Comparison of ENCODE assay signal across 19 cellular contexts in genomic region chr2:88216641-88217040, GRCh38. TPM values are rescaled to one million over a fixed set of nuclear protein-coding genes. Genes with fewer than 3 reads are reported as not detected.
A peak's percentile ranks its signal among the peaks of the same experiment; 100 is the strongest.
DNase-seq lines count a peak whose midpoint lies in the region; ATAC-seq, FAIRE-seq and TF ChIP-seq lines count a peak whose summit lies in the region.
"Had no signal": no experiment of that assay in that cellular context is flagged by ENCODE, and none has a peak within 500 bp of the region (broad histone marks: within the 10 kb centered on the region; RNA-seq: fewer than 3 reads in every experiment).

No MANE protein-coding gene starts in this region.

- no peak overlapping the region for H3T11ph ChIP-seq in H9 (ENCODE audit: low read length)

- no peaks in the 10 kb centered on the region for H4K20me1 ChIP-seq in H9 (ENCODE audit: control insufficient read depth, insufficient read depth, insufficient read length)
- H4K20me1 ChIP-seq in H1 (replicated peaks in 1 of 2; ENCODE audit: control insufficient read depth in 1 of 2, insufficient read depth in 2 of 2, low read length in 2 of 2): no peaks in the 10 kb centered on the region
- no peaks in the 10 kb centered on the region for H4K20me1 ChIP-seq in neural progenitor cell (ENCODE audit: low read depth)

- no peaks in the 10 kb centered on the region for H3K36me3 ChIP-seq in H1 (ENCODE audit: control insufficient read depth in 2 of 4, insufficient read depth in 4 of 4, low read length in 3 of 4)
- no peaks in the 10 kb centered on the region for H3K36me3 ChIP-seq in neural progenitor cell
- H3K36me3 ChIP-seq: HAP-1 had no signal

- H2BK15ac ChIP-seq in H9 (ENCODE audit: low read depth, low read length) (no peak overlapping the region), H1 (ENCODE audit: low read length) (no peak overlapping the region)

- peak; percentile 23 for DNase-seq in H9
- no peak for DNase-seq in H1 (ENCODE audit: low read depth in 1 of 2, low spot score in 2 of 2)
- peak; percentile 40 for DNase-seq in neural progenitor cell (ENCODE audit: low spot score)
- no peak for DNase-seq in activated CD4-positive, alpha-beta T cell treated with anti-CD3 and anti-CD28 coated beads, Interleukin-2, amount 50 U/mL, for 4 hours
- DNase-seq in activated CD8-positive, alpha-beta T cell treated with anti-CD3 and anti-CD28 coated beads, Interleukin-2, amount 10 ng/mL, durations not matched to agents 7 days and 5 days: no peak
- DNase-seq: C1 segment of cervical spinal cord; Caco-2; CD4-positive, alpha-beta memory T cell; DMS 273 treated with DMSO at 0.1 percent for 48 hours; DMS79; EL; GDM1; HFFc6 had no signal

- peaks cover 2% of the 10 kb centered on the region for H3K27me3 ChIP-seq in H9 (ENCODE audit: insufficient read depth, low read length)
- peaks cover 0 to 3% (median 0%) of the 10 kb centered on the region in 4 experiments; a peak in 1 of 7 replicates for H3K27me3 ChIP-seq in H1 (replicated peaks in 1 of 4; ENCODE audit: control insufficient read depth in 3 of 4, extremely low read depth in 1 of 4, insufficient read depth in 3 of 4, low read length in 3 of 4)
- peaks cover 4% of the 10 kb centered on the region for H3K27me3 ChIP-seq in neural progenitor cell

- peak overlapping the region in 1 of 3 experiments; percentile 78; a peak in 1 of 7 replicates for H3K27ac Mint-ChIP-seq in H9
- no peak overlapping the region for H3K27ac Mint-ChIP-seq in neural progenitor cell
- H3K27ac Mint-ChIP-seq in activated CD8-positive, alpha-beta T cell treated with anti-CD3 and anti-CD28 coated beads, Interleukin-2, amount 10 ng/mL, durations not matched to agents 7 days and 5 days: no peak overlapping the region
- H3K27ac Mint-ChIP-seq: CD4-positive, alpha-beta memory T cell; HFFc6 had no signal

- no peak overlapping the region for H3K4me2 ChIP-seq in H9 (ENCODE audit: insufficient read depth, insufficient read length, low read length)
- no peak overlapping the region for H3K4me2 ChIP-seq in H1 (ENCODE audit: insufficient read depth in 1 of 2, low read depth in 2 of 2, low read length in 2 of 2)
- no peak overlapping the region for H3K4me2 ChIP-seq in neural progenitor cell

- H2BK5ac ChIP-seq in H9 (ENCODE audit: insufficient read length, low read length) (no peak overlapping the region), H1 (ENCODE audit: low read depth, low read length) (no peak overlapping the region)

- H3K9me3 ChIP-seq in H9 (ENCODE audit: control insufficient read depth, low read depth, low read length) (no peaks in the 10 kb centered on the region), H1 (ENCODE audit: insufficient read depth in 2 of 2, low read depth in 1 of 2, low read length in 1 of 2) (no peaks in the 10 kb centered on the region), neural progenitor cell (ENCODE audit: low read depth) (no peaks in the 10 kb centered on the region)
- H3K9me3 ChIP-seq: Caco-2, HAP-1 had no signal

- H3K56ac ChIP-seq in H9 (ENCODE audit: insufficient read length, low read depth, low read length): no peak overlapping the region
- H3K56ac ChIP-seq in H1 (replicated peaks; ENCODE audit: insufficient read length, low read depth, low read length): no peak overlapping the region

- no peaks in the 10 kb centered on the region for H3K79me2 ChIP-seq in H9 (ENCODE audit: insufficient read depth, low read length)
- no peaks in the 10 kb centered on the region for H3K79me2 ChIP-seq in H1 (ENCODE audit: control insufficient read depth in 1 of 2, insufficient read depth in 2 of 2, low read length in 2 of 2)
- no peaks in the 10 kb centered on the region for H3K79me2 ChIP-seq in neural progenitor cell (ENCODE audit: low read depth)

- POLR2A ChIA-PET in H1 (lab: Charles Lee; ENCODE audit: partially characterized antibody): no interaction called here
- POLR2A ChIA-PET in activated CD8-positive, alpha-beta T cell treated with anti-CD3 and anti-CD28 coated beads, Interleukin-2, amount 10 ng/mL, durations not matched to agents 7 days and 5 days (lab: Charles Lee): no interaction called here

- H4K91ac ChIP-seq in H9 (ENCODE audit: insufficient read length, low read depth, low read length) (no peak overlapping the region), H1 (replicated peaks; ENCODE audit: insufficient read length, low read length) (no peak overlapping the region)

- no peak overlapping the region for H3K18ac ChIP-seq in H9 (ENCODE audit: insufficient read length, low read depth, low read length)
- H3K18ac ChIP-seq in H1 (ENCODE audit: extremely low read depth, low read length): no peak overlapping the region

- H2BK120ac ChIP-seq in H9 (ENCODE audit: low read depth, low read length, poor library complexity, severe bottlenecking) (no peak overlapping the region), H1 (replicated peaks; ENCODE audit: low read depth, low read length) (no peak overlapping the region)

- H3F3A ChIP-seq in neural progenitor cell (ENCODE audit: low read depth): peaks cover 17% of the 10 kb centered on the region

- H3K14ac ChIP-seq in H9 (ENCODE audit: insufficient read depth, low read length): no peak overlapping the region
- no peak overlapping the region for H3K14ac ChIP-seq in H1 (ENCODE audit: insufficient read length)

- H2AFZ ChIP-seq in H9 (ENCODE audit: low read length) (peak overlapping the region; percentile 22), H1 (ENCODE audit: low read length) (peak overlapping the region; percentile 55; the same call in 1 of the 2 replicates), neural progenitor cell (replicated peaks) (peak overlapping the region; percentile 73)

- no peak overlapping the region for H3K4me3 Mint-ChIP-seq in H9
- H3K4me3 Mint-ChIP-seq in neural progenitor cell: no peak overlapping the region
- H3K4me3 Mint-ChIP-seq in activated CD8-positive, alpha-beta T cell treated with anti-CD3 and anti-CD28 coated beads, Interleukin-2, amount 10 ng/mL, durations not matched to agents 7 days and 5 days: no peak overlapping the region
- H3K4me3 Mint-ChIP-seq: CD4-positive, alpha-beta memory T cell; HFFc6 had no signal

- no CpG with 5 or more reads among the region's 4 CpGs for WGBS in H9 (ENCODE audit: extremely low coverage, insufficient read length, low lambda C conversion rate)
- 73% methylated on average over 4 of the region's 4 CpGs; no CpG with 5 or more reads in 1 of the 2 experiments for WGBS in H1 (ENCODE audit: extremely low coverage in 1 of 2, insufficient coverage in 1 of 2, insufficient read length in 1 of 2, insufficient replicate concordance in 2 of 2, low coverage in 1 of 2, low lambda C conversion rate in 2 of 2, missing lambda C conversion rate in 1 of 2), 2 experiments

- TF ChIP-seq CTCF in H9 (conservative IDR thresholded peaks at IDR 0.05) (no peak), H1 (IDR thresholded peaks at IDR 0.05; ENCODE audit: control extremely low read depth in 1 of 3, insufficient read depth in 1 of 3, low read depth in 1 of 3, low read length in 3 of 3) (no peak), neural progenitor cell (IDR thresholded peaks at IDR 0.05) (no peak)

- H3K9ac ChIP-seq in H9 (ENCODE audit: extremely low read depth, insufficient read length, low read length) (no peak overlapping the region), H1 (replicated peaks in 1 of 4; ENCODE audit: extremely low read depth in 1 of 4, low read depth in 3 of 4, low read length in 3 of 4) (no peak overlapping the region), neural progenitor cell (no peak overlapping the region)

- H2BK12ac ChIP-seq in H9 (ENCODE audit: insufficient read length, low read depth, low read length): no peak overlapping the region
- H2BK12ac ChIP-seq in H1 (ENCODE audit: low read depth, low read length): no peak overlapping the region

- peaks cover 35% of the 10 kb centered on the region for H3K27me3 Mint-ChIP-seq in H9 (ENCODE audit: low read depth)
- peaks cover 2% of the 10 kb centered on the region for H3K27me3 Mint-ChIP-seq in neural progenitor cell (ENCODE audit: insufficient read depth, low read depth)
- H3K27me3 Mint-ChIP-seq in activated CD8-positive, alpha-beta T cell treated with anti-CD3 and anti-CD28 coated beads, Interleukin-2, amount 10 ng/mL, durations not matched to agents 7 days and 5 days (ENCODE audit: low read depth): peaks cover 16% of the 10 kb centered on the region

- TF ChIP-seq EP300 in H1 (IDR thresholded peaks at IDR 0.05; ENCODE audit: borderline replicate concordance in 1 of 2, low read depth in 2 of 2, low read length in 2 of 2): no peak

- CTCF ChIA-PET in H1 (lab: Charles Lee; ENCODE audit: partially characterized antibody): interaction anchor here (0.8 to 1.7 kb wide), 6 partner anchors 15 to 455 kb away, joined by 3 to 6 read pairs (median 4); no protein-coding TSS in a partner anchor
- CTCF ChIA-PET in activated CD8-positive, alpha-beta T cell treated with anti-CD3 and anti-CD28 coated beads, Interleukin-2, amount 10 ng/mL, durations not matched to agents 7 days and 5 days (lab: Charles Lee): no interaction called here

- H4K8ac ChIP-seq in H9 (replicated peaks; ENCODE audit: insufficient read length, low read depth, low read length) (no peak overlapping the region), H1 (ENCODE audit: extremely low read depth, insufficient read depth, low read length) (no peak overlapping the region)

- no peak for TF ChIP-seq POLR2A in H1 (IDR thresholded peaks at IDR 0.05; ENCODE audit: control extremely low read depth in 1 of 2, low read depth in 2 of 2, low read length in 2 of 2)

- H3K27ac ChIP-seq in H9 (ENCODE audit: insufficient read length, low read depth, low read length) (no peak overlapping the region), H1 (ENCODE audit: low read depth, low read length) (no peak overlapping the region), neural progenitor cell (no peak overlapping the region)

- no peak for FAIRE-seq in H1 (lab: Jason Lieb, UNC)
- FAIRE-seq: GM12878, GM19239 had no signal

- no peaks in the 10 kb centered on the region for H3K36me3 Mint-ChIP-seq in H9 (ENCODE audit: insufficient read depth in 1 of 3, low read depth in 3 of 3)
- no peaks in the 10 kb centered on the region for H3K36me3 Mint-ChIP-seq in neural progenitor cell
- H3K36me3 Mint-ChIP-seq in activated CD8-positive, alpha-beta T cell treated with anti-CD3 and anti-CD28 coated beads, Interleukin-2, amount 10 ng/mL, durations not matched to agents 7 days and 5 days (ENCODE audit: low read depth): no peaks in the 10 kb centered on the region
- H3K36me3 Mint-ChIP-seq: CD4-positive, alpha-beta memory T cell had no signal

- no peaks in the 10 kb centered on the region for H3K23me2 ChIP-seq in H9 (ENCODE audit: insufficient read length, low read depth, low read length, poor library complexity, severe bottlenecking)
- H3K23me2 ChIP-seq in H1 (ENCODE audit: low read depth, low read length): no peaks in the 10 kb centered on the region

- H4K5ac ChIP-seq in H9 (ENCODE audit: insufficient read length, low read depth, low read length) (no peak overlapping the region), H1 (ENCODE audit: insufficient read length, low read depth, low read length) (no peak overlapping the region)

- peaks cover 17 to 22% of the 10 kb centered on the region in 2 experiments for H3K4me1 Mint-ChIP-seq in H9
- peaks cover 20% of the 10 kb centered on the region for H3K4me1 Mint-ChIP-seq in neural progenitor cell
- H3K4me1 Mint-ChIP-seq in activated CD8-positive, alpha-beta T cell treated with anti-CD3 and anti-CD28 coated beads, Interleukin-2, amount 10 ng/mL, durations not matched to agents 7 days and 5 days (ENCODE audit: low read depth): no peaks in the 10 kb centered on the region
- H3K4me1 Mint-ChIP-seq: CD4-positive, alpha-beta memory T cell had no signal

- H3K4me1 ChIP-seq in H9 (ENCODE audit: insufficient read depth, low read length) (peaks cover 7% of the 10 kb centered on the region), H1 (replicated peaks in 1 of 4; ENCODE audit: control insufficient read depth in 3 of 4, insufficient read depth in 4 of 4, low read length in 3 of 4) (peaks cover 2 to 4% (median 4%) of the 10 kb centered on the region in 4 experiments; a peak in 6 of 7 replicates), neural progenitor cell (peaks cover 30% of the 10 kb centered on the region)
- H3K4me1 ChIP-seq: Caco-2, HAP-1 had no signal

- TF ChIP-seq RAD21 in H1 (IDR thresholded peaks at IDR 0.05 in 1 of 2, conservative IDR thresholded peaks at IDR 0.05 in 1 of 2; ENCODE audit: low read depth in 2 of 2, low read length in 2 of 2): no peak

- H2BK20ac ChIP-seq in H9 (ENCODE audit: low read depth, low read length, poor library complexity, severe bottlenecking): no peak overlapping the region
- H2BK20ac ChIP-seq in H1 (ENCODE audit: low read length): no peak overlapping the region

- H2AK5ac ChIP-seq in H9 (ENCODE audit: insufficient read length, low read length) (no peak overlapping the region), H1 (ENCODE audit: low read depth, low read length) (no peak overlapping the region)

- H3K9me3 Mint-ChIP-seq in H9 (no peaks in the 10 kb centered on the region), neural progenitor cell (peaks cover 2% of the 10 kb centered on the region)
- no peaks in the 10 kb centered on the region for H3K9me3 Mint-ChIP-seq in activated CD8-positive, alpha-beta T cell treated with anti-CD3 and anti-CD28 coated beads, Interleukin-2, amount 10 ng/mL, durations not matched to agents 7 days and 5 days (ENCODE audit: insufficient read depth)
- H3K9me3 Mint-ChIP-seq: HFFc6 had no signal

- H3K4me3 ChIP-seq in H1 (ENCODE audit: extremely low read depth in 1 of 4, insufficient read depth in 2 of 4, low read depth in 3 of 4, low read length in 4 of 4) (no peak overlapping the region), neural progenitor cell (no peak overlapping the region)
- H3K4me3 ChIP-seq: GM12878, HAP-1 had no signal

- H3K4ac ChIP-seq in H9 (ENCODE audit: low read depth, low read length) (no peak overlapping the region), H1 (replicated peaks; ENCODE audit: insufficient read length, low read depth, low read length) (no peak overlapping the region)

- H3K23ac ChIP-seq in H9 (ENCODE audit: insufficient read length, low read depth, low read length) (no peak overlapping the region), H1 (ENCODE audit: insufficient read length) (no peak overlapping the region)

- no peaks in the 10 kb centered on the region for H3K79me1 ChIP-seq in H9 (ENCODE audit: insufficient read depth, low read depth, low read length, poor library complexity, severe bottlenecking)
- no peaks in the 10 kb centered on the region for H3K79me1 ChIP-seq in H1 (ENCODE audit: low read depth, low read length)

- ATAC-seq in GM21717 (IDR thresholded peaks at IDR 0.05; ENCODE audit: unreplicated experiment): no peak
- ATAC-seq in activated CD8-positive, alpha-beta T cell treated with anti-CD3 and anti-CD28 coated beads, Interleukin-2, amount 10 ng/mL, durations not matched to agents 7 days and 5 days: no peak
- ATAC-seq: GM12878 had no signal

RNA-seq across cellular contexts. Expression of gene THNSL2, which starts 46.5 kb away (rescaled TPM):
- total RNA-seq in H9 (2021) (4.3 and 4.5 TPM in 2 replicates), neural progenitor cell (ENCODE audit: low replicate concordance) (1.5 and 4.7 TPM in 2 replicates)
- total RNA-seq in H1 (2021; fragmentation: NEBNext Ultra II Directional; extraction: Animal tissue kit (Norgen Biotek cat#: 25700)): 4.6 TPM in 2 replicates
- 7.0 and 8.0 TPM in 2 replicates for polyA plus RNA-seq in H1 (2011; rRNA removed)
- 9.4 TPM for polyA plus RNA-seq in H1 (2011; cell fraction: cytosol; rRNA removed)
- polyA plus RNA-seq in H1 (2011; cell fraction: nucleus; rRNA removed): 16.0 TPM
- polyA plus RNA-seq in H1 (2012, experiment 1 of 2): 5.5 to 9.6 TPM (median 7.8 TPM) in 4 replicates
- 5.1 TPM for polyA plus RNA-seq in H1 (2012, experiment 2 of 2)
- 3.4 TPM for polyA plus RNA-seq in H1 (2013, experiment 1 of 2)
- 3.7 TPM for polyA plus RNA-seq in H1 (2013, experiment 2 of 2)
- 6.5 and 10.5 TPM in 2 replicates for polyA minus RNA-seq in H1 (2011; rRNA and poly(A)+ RNA removed)
- 3.9 TPM for polyA minus RNA-seq in H1 (2011; cell fraction: cytosol; rRNA and poly(A)+ RNA removed)
- polyA minus RNA-seq in H1 (2011; cell fraction: nucleus; rRNA and poly(A)+ RNA removed): 10.5 TPM
- total RNA-seq in activated CD8-positive, alpha-beta T cell treated with anti-CD3 and anti-CD28 coated beads, Interleukin-2, amount 10 ng/mL, durations not matched to agents 7 days and 5 days: not detected
- total RNA-seq: A673, H4, HFFc6 had no signal
- polyA plus RNA-seq: GM12878 had no signal

Comparison
In these comparisons a context has a peak if more than half of its experiments do, and no peak if none do; other contexts are left out.
1. DNase-seq: peak in H9 (single experiment) and neural progenitor cell (single experiment); none in H1 (0 of 2), activated CD4-positive, alpha-beta T cell treated with anti-CD3 and anti-CD28 coated beads, Interleukin-2, amount 50 U/mL, for 4 hours (0 of 2) and activated CD8-positive, alpha-beta T cell treated with anti-CD3 and anti-CD28 coated beads, Interleukin-2, amount 10 ng/mL, durations not matched to agents 7 days and 5 days (single experiment).
2. H2AFZ ChIP-seq: peak in every context shown above with its lines; median percentile 73 in neural progenitor cell; 55 in H1; 22 in H9.